1 cellular context compared by ENCODE assay signal in the genomic region with DNA sequence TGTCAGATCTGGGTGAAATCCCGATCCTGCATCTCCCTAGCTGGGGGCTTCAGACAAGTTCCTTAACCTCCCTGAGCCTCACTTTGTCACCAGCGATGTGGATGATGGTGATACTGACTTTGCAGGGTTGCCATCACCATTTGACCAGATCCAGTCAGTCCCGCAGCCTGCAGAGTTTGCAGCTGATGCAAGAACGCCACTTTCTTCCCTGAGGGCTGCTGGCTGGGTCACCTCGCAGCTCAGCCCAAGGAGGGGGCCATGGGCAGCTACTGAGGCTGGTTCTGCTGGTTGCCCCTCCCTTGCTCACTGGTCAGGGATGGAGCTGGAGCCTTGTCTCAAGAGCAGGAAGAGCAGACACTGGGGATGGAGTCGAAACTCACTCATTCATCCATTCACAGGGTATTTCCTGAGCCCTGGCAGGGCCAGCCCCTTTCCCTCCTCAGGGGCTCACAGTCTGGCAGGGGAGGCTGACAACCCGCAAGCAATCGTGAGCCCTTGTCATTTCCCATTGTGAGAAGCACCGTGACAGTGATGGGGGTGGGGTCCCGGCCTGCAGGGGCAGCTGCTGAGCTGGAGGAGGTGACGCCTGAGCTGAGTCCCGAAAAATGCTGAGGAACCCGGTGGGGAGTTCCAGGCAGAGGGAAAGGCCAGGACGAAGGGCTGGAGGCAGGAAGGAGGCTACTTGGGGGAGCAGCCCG.
TF ChIP-seq lines count a peak whose summit lies in the region.

No MANE protein-coding gene starts in this region.

TF ChIP-seq in GM23338, 12 proteins besides CTCF, POLR2A, EP300 and RAD21 (continued from another document):
- TF ChIP-seq, protein P1, sequence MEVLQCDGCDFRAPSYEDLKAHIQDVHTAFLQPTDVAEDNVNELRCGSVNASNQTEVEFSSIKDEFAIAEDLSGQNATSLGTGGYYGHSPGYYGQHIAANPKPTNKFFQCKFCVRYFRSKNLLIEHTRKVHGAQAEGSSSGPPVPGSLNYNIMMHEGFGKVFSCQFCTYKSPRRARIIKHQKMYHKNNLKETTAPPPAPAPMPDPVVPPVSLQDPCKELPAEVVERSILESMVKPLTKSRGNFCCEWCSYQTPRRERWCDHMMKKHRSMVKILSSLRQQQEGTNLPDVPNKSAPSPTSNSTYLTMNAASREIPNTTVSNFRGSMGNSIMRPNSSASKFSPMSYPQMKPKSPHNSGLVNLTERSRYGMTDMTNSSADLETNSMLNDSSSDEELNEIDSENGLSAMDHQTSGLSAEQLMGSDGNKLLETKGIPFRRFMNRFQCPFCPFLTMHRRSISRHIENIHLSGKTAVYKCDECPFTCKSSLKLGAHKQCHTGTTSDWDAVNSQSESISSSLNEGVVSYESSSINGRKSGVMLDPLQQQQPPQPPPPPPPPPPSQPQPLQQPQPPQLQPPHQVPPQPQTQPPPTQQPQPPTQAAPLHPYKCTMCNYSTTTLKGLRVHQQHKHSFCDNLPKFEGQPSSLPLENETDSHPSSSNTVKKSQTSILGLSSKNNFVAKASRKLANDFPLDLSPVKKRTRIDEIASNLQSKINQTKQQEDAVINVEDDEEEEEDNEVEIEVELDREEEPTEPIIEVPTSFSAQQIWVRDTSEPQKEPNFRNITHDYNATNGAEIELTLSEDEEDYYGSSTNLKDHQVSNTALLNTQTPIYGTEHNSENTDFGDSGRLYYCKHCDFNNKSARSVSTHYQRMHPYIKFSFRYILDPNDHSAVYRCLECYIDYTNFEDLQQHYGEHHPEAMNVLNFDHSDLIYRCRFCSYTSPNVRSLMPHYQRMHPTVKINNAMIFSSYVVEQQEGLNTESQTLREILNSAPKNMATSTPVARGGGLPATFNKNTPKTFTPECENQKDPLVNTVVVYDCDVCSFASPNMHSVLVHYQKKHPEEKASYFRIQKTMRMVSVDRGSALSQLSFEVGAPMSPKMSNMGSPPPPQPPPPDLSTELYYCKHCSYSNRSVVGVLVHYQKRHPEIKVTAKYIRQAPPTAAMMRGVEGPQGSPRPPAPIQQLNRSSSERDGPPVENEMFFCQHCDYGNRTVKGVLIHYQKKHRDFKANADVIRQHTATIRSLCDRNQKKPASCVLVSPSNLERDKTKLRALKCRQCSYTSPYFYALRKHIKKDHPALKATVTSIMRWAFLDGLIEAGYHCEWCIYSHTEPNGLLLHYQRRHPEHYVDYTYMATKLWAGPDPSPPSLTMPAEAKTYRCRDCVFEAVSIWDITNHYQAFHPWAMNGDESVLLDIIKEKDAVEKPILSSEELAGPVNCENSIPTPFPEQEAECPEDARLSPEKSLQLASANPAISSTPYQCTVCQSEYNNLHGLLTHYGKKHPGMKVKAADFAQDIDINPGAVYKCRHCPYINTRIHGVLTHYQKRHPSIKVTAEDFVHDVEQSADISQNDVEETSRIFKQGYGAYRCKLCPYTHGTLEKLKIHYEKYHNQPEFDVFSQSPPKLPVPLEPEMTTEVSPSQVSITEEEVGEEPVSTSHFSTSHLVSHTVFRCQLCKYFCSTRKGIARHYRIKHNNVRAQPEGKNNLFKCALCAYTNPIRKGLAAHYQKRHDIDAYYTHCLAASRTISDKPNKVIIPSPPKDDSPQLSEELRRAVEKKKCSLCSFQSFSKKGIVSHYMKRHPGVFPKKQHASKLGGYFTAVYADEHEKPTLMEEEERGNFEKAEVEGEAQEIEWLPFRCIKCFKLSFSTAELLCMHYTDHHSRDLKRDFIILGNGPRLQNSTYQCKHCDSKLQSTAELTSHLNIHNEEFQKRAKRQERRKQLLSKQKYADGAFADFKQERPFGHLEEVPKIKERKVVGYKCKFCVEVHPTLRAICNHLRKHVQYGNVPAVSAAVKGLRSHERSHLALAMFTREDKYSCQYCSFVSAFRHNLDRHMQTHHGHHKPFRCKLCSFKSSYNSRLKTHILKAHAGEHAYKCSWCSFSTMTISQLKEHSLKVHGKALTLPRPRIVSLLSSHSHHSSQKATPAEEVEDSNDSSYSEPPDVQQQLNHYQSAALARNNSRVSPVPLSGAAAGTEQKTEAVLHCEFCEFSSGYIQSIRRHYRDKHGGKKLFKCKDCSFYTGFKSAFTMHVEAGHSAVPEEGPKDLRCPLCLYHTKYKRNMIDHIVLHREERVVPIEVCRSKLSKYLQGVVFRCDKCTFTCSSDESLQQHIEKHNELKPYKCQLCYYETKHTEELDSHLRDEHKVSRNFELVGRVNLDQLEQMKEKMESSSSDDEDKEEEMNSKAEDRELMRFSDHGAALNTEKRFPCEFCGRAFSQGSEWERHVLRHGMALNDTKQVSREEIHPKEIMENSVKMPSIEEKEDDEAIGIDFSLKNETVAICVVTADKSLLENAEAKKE (CRISPR knock-in tag; IDR thresholded peaks at IDR 0.05): no peak
